ENCODE assay signal across 8 cellular contexts in the genomic region with DNA sequence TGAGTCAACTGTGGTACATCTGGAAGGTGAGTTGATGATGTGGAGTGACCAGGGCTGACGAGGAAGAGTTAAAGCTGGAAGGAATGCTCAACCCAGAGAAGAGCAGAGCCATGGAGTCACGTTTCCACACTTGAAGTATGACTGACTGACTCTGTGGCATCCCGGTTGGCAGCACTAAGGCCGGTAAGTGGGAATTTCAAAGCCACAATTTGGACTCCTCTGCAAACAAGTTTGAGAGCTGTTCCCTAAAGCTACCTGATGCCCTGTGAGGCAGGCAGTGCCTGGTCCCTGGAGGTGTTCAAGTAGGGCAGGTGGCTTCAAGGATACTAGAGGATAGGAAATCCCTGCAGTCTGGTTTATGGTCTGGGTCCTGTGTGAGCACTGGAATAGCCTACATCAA.
DNase-seq lines count a peak whose midpoint lies in the region; ATAC-seq and TF ChIP-seq lines count a peak whose summit lies in the region.

No MANE protein-coding gene starts in this region.

- peaks cover 57% of the 10 kb centered on the region for H3K4me1 Mint-ChIP-seq in dendritic cell treated with granulocyte-macrophage colony-stimulating factor and Interleukin-4, amounts not matched to agents 40 ng/mL and 50 ng/mL, for 4 days (ENCODE audit: low read depth)

- no peaks in the 10 kb centered on the region for H3K9me3 Mint-ChIP-seq in dendritic cell treated with granulocyte-macrophage colony-stimulating factor and Interleukin-4, amounts not matched to agents 40 ng/mL and 50 ng/mL, for 4 days

- peaks cover 40% of the 10 kb centered on the region for H3K36me3 Mint-ChIP-seq in dendritic cell treated with granulocyte-macrophage colony-stimulating factor and Interleukin-4, amounts not matched to agents 40 ng/mL and 50 ng/mL, for 4 days (ENCODE audit: low read depth)

- no peak for TF ChIP-seq CTCF in mucosa of descending colon (IDR thresholded peaks at IDR 0.05)

- H3K4me3 Mint-ChIP-seq in dendritic cell treated with granulocyte-macrophage colony-stimulating factor and Interleukin-4, amounts not matched to agents 40 ng/mL and 50 ng/mL, for 4 days = peak overlapping the region; percentile 70

- peak; percentile 16 for DNase-seq in NCI-H128 (lab: John Stamatoyannopoulos, UW; ENCODE audit: unreplicated experiment)
- peak; percentile 77 for DNase-seq in myocyte (ENCODE audit: low read depth)
- DNase-seq in mucosa of descending colon = no peak
- no peak for DNase-seq in HuH-7 (ENCODE audit: low spot score)
- no peak for DNase-seq in EL

- peaks cover 3% of the 10 kb centered on the region for H3K27me3 Mint-ChIP-seq in dendritic cell treated with granulocyte-macrophage colony-stimulating factor and Interleukin-4, amounts not matched to agents 40 ng/mL and 50 ng/mL, for 4 days

- peaks cover 5% of the 10 kb centered on the region for H3K4me1 ChIP-seq in mucosa of descending colon (ENCODE audit: low read depth)

- no peak overlapping the region for H3K4me3 ChIP-seq in mucosa of descending colon

- intact Hi-C loops in dendritic cell treated with granulocyte-macrophage colony-stimulating factor and Interleukin-4, amounts not matched to agents 40 ng/mL and 50 ng/mL, for 4 days (cut with micrococcal nuclease) = loop anchor here (5.0 kb wide), 1 partner anchor 162 kb away; no protein-coding TSS in a partner anchor
- intact Hi-C loops in mucosa of descending colon (cut with DNase I, micrococcal nuclease) = no loop called here

- peak overlapping the region; percentile 90 for H3K27ac Mint-ChIP-seq in dendritic cell treated with granulocyte-macrophage colony-stimulating factor and Interleukin-4, amounts not matched to agents 40 ng/mL and 50 ng/mL, for 4 days

- ATAC-seq in GM18498 (IDR thresholded peaks at IDR 0.05; ENCODE audit: unreplicated experiment) = peak; percentile 4
- ATAC-seq in mucosa of descending colon = no peak
- no peak for ATAC-seq in GM21717 (IDR thresholded peaks at IDR 0.05; ENCODE audit: unreplicated experiment)

- no peaks in the 10 kb centered on the region for H3K36me3 ChIP-seq in mucosa of descending colon (ENCODE audit: low read depth)

- H3K9me3 ChIP-seq in mucosa of descending colon = no peaks in the 10 kb centered on the region

Comparison
In these comparisons a context has a peak if more than half of its experiments do, and no peak if none do; other contexts are left out.
1. DNase-seq: peak in NCI-H128 (single experiment) and myocyte (single experiment); none in mucosa of descending colon (0 of 3), HuH-7 (single experiment) and EL (single experiment).